ENCODE assay signal across 13 cellular contexts in the genomic region with DNA sequence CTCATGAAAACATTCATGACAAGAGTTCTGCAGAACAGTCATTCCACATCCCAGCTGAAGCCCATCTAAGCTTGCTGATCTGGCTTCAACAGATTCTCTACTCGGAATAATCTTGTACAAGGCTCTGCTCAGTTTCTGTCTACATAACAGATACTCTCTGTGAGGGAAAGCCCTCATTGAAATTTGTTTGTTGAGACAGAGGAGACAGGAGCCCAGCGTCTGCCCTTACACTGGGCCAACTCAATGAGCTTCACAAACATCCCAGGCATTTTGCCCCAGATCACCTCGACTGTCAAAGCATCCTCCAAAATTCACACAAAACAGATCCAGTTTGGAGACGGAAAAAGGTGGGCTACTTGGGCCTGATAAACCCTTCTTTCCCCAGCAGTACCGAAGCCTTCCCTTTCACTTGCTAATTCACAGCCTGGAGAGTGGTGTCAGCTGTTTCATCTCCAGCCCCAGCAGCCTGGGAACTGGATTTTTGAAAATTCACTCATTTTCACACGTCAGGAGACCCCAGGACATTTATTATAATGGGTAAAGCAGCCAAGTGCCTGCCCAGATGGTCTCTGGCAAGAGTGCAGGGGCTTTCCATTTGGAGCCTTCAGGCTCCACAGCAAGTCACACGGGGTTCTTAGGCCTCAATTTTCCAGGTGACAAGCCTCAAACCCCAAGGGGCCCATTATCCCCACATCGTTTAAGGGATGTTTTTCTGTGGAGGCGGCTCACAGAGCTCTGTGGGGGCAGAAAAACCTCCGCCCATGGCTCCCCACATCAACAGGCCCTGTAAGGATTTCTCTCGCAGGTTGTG. TPM values are rescaled to one million over a fixed set of nuclear protein-coding genes. Genes with fewer than 3 reads are reported as not detected.
A peak's percentile ranks its signal among the peaks of the same experiment; 100 is the strongest.
DNase-seq lines count a peak whose midpoint lies in the region; ATAC-seq, FAIRE-seq and TF ChIP-seq lines count a peak whose summit lies in the region.
"Had no signal": no experiment of that assay in that cellular context is flagged by ENCODE, and none has a peak within 500 bp of the region (broad histone marks: within the 10 kb centered on the region; RNA-seq: fewer than 3 reads in every experiment).

No MANE protein-coding gene starts in this region.

- H3K4me3 ChIP-seq in dorsolateral prefrontal cortex (peak overlapping the region in 1 of 59 donors; percentile 3), MM.1S (ENCODE audit: low read length) (no peak overlapping the region)

- peaks cover 78% of the 10 kb centered on the region for H3K4me1 Mint-ChIP-seq in activated naive CD4-positive, alpha-beta T cell treated with anti-CD3 and anti-CD28 coated beads, Interleukin-2, amount 50 U/mL, for 24 hours
- H3K4me1 Mint-ChIP-seq in activated naive CD4-positive, alpha-beta T cell treated with anti-CD3 and anti-CD28 coated beads for 36 hours (ENCODE audit: low read depth), result peaks cover 93% of the 10 kb centered on the region

- H2AFZ ChIP-seq in MM.1S (ENCODE audit: low read length), result no peak overlapping the region

- no peaks in the 10 kb centered on the region for H3K36me3 ChIP-seq in MM.1S (replicated peaks; ENCODE audit: insufficient read depth, low read length)

- no peaks in the 10 kb centered on the region for H3K9me3 Mint-ChIP-seq in activated naive CD4-positive, alpha-beta T cell treated with anti-CD3 and anti-CD28 coated beads, Interleukin-2, amount 50 U/mL, for 24 hours
- H3K9me3 Mint-ChIP-seq in activated naive CD4-positive, alpha-beta T cell treated with anti-CD3 and anti-CD28 coated beads for 36 hours, result no peaks in the 10 kb centered on the region
- H3K9me3 Mint-ChIP-seq: activated CD4-positive, alpha-beta T cell treated with anti-CD3 and anti-CD28 coated beads, Interleukin-2, amount 10 ng/mL, durations not matched to agents 7 days and 5 days had no signal

- peak overlapping the region; percentile 51 for H3K27ac Mint-ChIP-seq in activated naive CD4-positive, alpha-beta T cell treated with anti-CD3 and anti-CD28 coated beads, Interleukin-2, amount 50 U/mL, for 24 hours
- H3K27ac Mint-ChIP-seq in activated naive CD4-positive, alpha-beta T cell treated with anti-CD3 and anti-CD28 coated beads for 36 hours, result no peak overlapping the region

- H4K20me1 ChIP-seq in MM.1S (ENCODE audit: insufficient read depth, low read length), result no peaks in the 10 kb centered on the region

- CTCF ChIA-PET in activated naive CD4-positive, alpha-beta T cell treated with anti-CD3 and anti-CD28 coated beads for 36 hours (lab: Charles Lee), result interaction anchor here (0.9 to 2.5 kb wide), 6 partner anchors 10 to 74 kb away, joined by 3 to 22 read pairs (median 6); no protein-coding TSS in a partner anchor

- TF ChIP-seq CTCF in dorsolateral prefrontal cortex (IDR thresholded peaks at IDR 0.05 in 54 of 56, conservative IDR thresholded peaks at IDR 0.05 in 2 of 56; ENCODE audit: low read depth in 1 of 56, partially characterized antibody in 56 of 56) (no peak), MM.1S (IDR thresholded peaks at IDR 0.05; ENCODE audit: low read length) (no peak)

- no peaks in the 10 kb centered on the region for H3F3A ChIP-seq in MM.1S (ENCODE audit: insufficient read depth, low read length)

- no peak overlapping the region for H3K4me3 Mint-ChIP-seq in activated naive CD4-positive, alpha-beta T cell treated with anti-CD3 and anti-CD28 coated beads, Interleukin-2, amount 50 U/mL, for 24 hours
- no peak overlapping the region for H3K4me3 Mint-ChIP-seq in activated naive CD4-positive, alpha-beta T cell treated with anti-CD3 and anti-CD28 coated beads for 36 hours
- H3K4me3 Mint-ChIP-seq: activated CD4-positive, alpha-beta T cell treated with anti-CD3 and anti-CD28 coated beads, Interleukin-2, amount 10 ng/mL, durations not matched to agents 7 days and 5 days had no signal

- no peaks in the 10 kb centered on the region for H3K27me3 ChIP-seq in dorsolateral prefrontal cortex
- H3K27me3 ChIP-seq in MM.1S (replicated peaks; ENCODE audit: insufficient read depth, low read length), result no peaks in the 10 kb centered on the region

- H3K36me3 Mint-ChIP-seq in activated naive CD4-positive, alpha-beta T cell treated with anti-CD3 and anti-CD28 coated beads, Interleukin-2, amount 50 U/mL, for 24 hours, result peaks cover 4% of the 10 kb centered on the region
- peaks cover 16% of the 10 kb centered on the region for H3K36me3 Mint-ChIP-seq in activated naive CD4-positive, alpha-beta T cell treated with anti-CD3 and anti-CD28 coated beads for 36 hours (ENCODE audit: low read depth)

- no peaks in the 10 kb centered on the region for H3K4me1 ChIP-seq in MM.1S (ENCODE audit: low read length)

- no peaks in the 10 kb centered on the region for H3K9me3 ChIP-seq in MM.1S (replicated peaks; ENCODE audit: insufficient read depth, low read length)

- H3K9ac ChIP-seq in MM.1S (ENCODE audit: low read length), result no peak overlapping the region

- 0 out of 2 replicates have a peak, but pooled peaks cover 3% of the 10 kb centered on the region for H3K79me2 ChIP-seq in MM.1S (ENCODE audit: low read length)

- no peak for TF ChIP-seq POLR2A in GM12891 (IDR thresholded peaks at IDR 0.05; ENCODE audit: low read depth, low read length)

- intact Hi-C loops in activated naive CD4-positive, alpha-beta T cell treated with anti-CD3 and anti-CD28 coated beads for 36 hours (cut with micrococcal nuclease), result no loop called here
- intact Hi-C loops in dorsolateral prefrontal cortex (cut with DNase I), result no loop called here

- no peak for DNase-seq in activated naive CD4-positive, alpha-beta T cell treated with anti-CD3 and anti-CD28 coated beads for 36 hours
- DNase-seq in NCI-H2171 treated with DMSO at 0.1 percent for 48 hours (lab: John Stamatoyannopoulos, UW) (peak; percentile 88), dorsolateral prefrontal cortex (peak in 3 of 10 donors; percentile 14 to 26 (median 18)), superior temporal gyrus (ENCODE audit: extremely low spot score) (peak; percentile 43), GM12891 (ENCODE audit: insufficient read length, low spot score) (no peak), MM.1S (no peak)
- DNase-seq: activated CD4-positive, alpha-beta T cell treated with anti-CD3 and anti-CD28 coated beads, Interleukin-2, amount 10 ng/mL, durations not matched to agents 7 days and 5 days; AML-193; stimulated activated CD4-positive, alpha-beta T cell treated with anti-CD3 and anti-CD28 coated beads, Interleukin-1b, Interleukin-23, amount 100 ng/mL, for 48 hours; stimulated activated naive CD4-positive, alpha-beta T cell; SW 1271 had no signal

- no peak for ATAC-seq in GM21529 (IDR thresholded peaks at IDR 0.05; ENCODE audit: unreplicated experiment)

- no peaks in the 10 kb centered on the region for H3K27me3 Mint-ChIP-seq in activated naive CD4-positive, alpha-beta T cell treated with anti-CD3 and anti-CD28 coated beads, Interleukin-2, amount 50 U/mL, for 24 hours
- no peaks in the 10 kb centered on the region for H3K27me3 Mint-ChIP-seq in activated naive CD4-positive, alpha-beta T cell treated with anti-CD3 and anti-CD28 coated beads for 36 hours (ENCODE audit: low read depth)
- H3K27me3 Mint-ChIP-seq: activated CD4-positive, alpha-beta T cell treated with anti-CD3 and anti-CD28 coated beads, Interleukin-2, amount 10 ng/mL, durations not matched to agents 7 days and 5 days had no signal

- no peaks in the 10 kb centered on the region for H3K9me2 ChIP-seq in MM.1S (replicated peaks; ENCODE audit: insufficient read depth, low read length)

- H3K27ac ChIP-seq in dorsolateral prefrontal cortex (peak overlapping the region in 34 of 59 donors; percentile 6 to 64 (median 30)), MM.1S (ENCODE audit: low read length) (no peak overlapping the region)

- FAIRE-seq in GM12891 (lab: Jason Lieb, UNC), result no peak

- no peak overlapping the region for H3K4me2 ChIP-seq in MM.1S (ENCODE audit: low read depth, low read length)

TF ChIP-seq in GM12891, 5 proteins besides CTCF, POLR2A, EP300 and RAD21:
- no peak for TF ChIP-seq POLR2AphosphoS5 (IDR thresholded peaks at IDR 0.05; ENCODE audit: low read depth, low read length)

RNA-seq across cellular contexts. Expression of a gene that starts 7.3 kb away (rescaled TPM):
- 10 to 100 TPM; 53.4 to 57.1 TPM for total RNA-seq in activated naive CD4-positive, alpha-beta T cell treated with anti-CD3 and anti-CD28 coated beads for 36 hours
- 10 to 100 TPM in 114 of 120 experiments, 1 to 10 TPM in 6; 4.7 to 37.8 (median 16.6) TPM for total RNA-seq in dorsolateral prefrontal cortex
- polyA plus RNA-seq in GM12891 (2012; ENCODE audit: low read depth, missing spikeins), result 113 TPM

RNA-seq across cellular contexts. Expression of a gene that starts 59.4 kb away (rescaled TPM):
- total RNA-seq in activated naive CD4-positive, alpha-beta T cell treated with anti-CD3 and anti-CD28 coated beads for 36 hours, result 10 to 100 TPM; 70.9 to 71.3 TPM
- 10 to 100 TPM; 39.1 to 69.9 (median 54.8) TPM for total RNA-seq in dorsolateral prefrontal cortex
- 48.5 TPM for polyA plus RNA-seq in GM12891 (2012; ENCODE audit: low read depth, missing spikeins)

Comparison
In these comparisons a context has a peak if more than half of its experiments do, and no peak if none do; other contexts are left out.
1. DNase-seq: peak in NCI-H2171 treated with DMSO at 0.1 percent for 48 hours (single experiment) and superior temporal gyrus (single experiment); none in activated naive CD4-positive, alpha-beta T cell treated with anti-CD3 and anti-CD28 coated beads for 36 hours (single experiment), GM12891 (single experiment) and MM.1S (single experiment).